ENCODE assay signal across 1 cellular context in the genomic region with DNA sequence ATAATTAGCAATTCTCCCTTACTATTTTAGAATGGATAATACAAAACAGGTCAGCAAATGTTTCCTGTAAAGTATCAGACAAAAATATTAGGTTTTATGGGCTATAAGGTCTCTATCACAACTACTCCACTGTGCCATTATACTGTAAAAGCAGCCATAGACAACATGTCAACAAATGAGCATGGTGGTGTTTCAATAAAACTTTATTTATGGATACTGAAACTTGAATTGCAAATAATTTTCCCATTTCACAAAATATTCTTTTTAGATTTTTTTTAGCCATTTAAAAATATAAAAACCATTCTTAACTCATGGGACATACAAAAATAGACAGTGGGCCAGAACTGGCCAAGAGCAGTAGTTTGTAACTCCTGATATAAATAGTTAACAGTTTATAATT.
A peak's percentile ranks its signal among the peaks of the same experiment; 100 is the strongest.
TF ChIP-seq lines count a peak whose summit lies in the region.

No MANE protein-coding gene starts in this region.

TF ChIP-seq in GM12878, 131 proteins besides CTCF, POLR2A, EP300 and RAD21:
- no peak for TF ChIP-seq SUPT20H (IDR thresholded peaks at IDR 0.05; ENCODE audit: borderline replicate concordance, control insufficient read depth, low read depth, low read length)
- TF ChIP-seq, protein P1, sequence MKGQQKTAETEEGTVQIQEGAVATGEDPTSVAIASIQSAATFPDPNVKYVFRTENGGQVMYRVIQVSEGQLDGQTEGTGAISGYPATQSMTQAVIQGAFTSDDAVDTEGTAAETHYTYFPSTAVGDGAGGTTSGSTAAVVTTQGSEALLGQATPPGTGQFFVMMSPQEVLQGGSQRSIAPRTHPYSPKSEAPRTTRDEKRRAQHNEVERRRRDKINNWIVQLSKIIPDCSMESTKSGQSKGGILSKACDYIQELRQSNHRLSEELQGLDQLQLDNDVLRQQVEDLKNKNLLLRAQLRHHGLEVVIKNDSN (IDR thresholded peaks at IDR 0.05; ENCODE audit: borderline replicate concordance, extremely low read length, insufficient read depth, low read depth, low read length): no peak
- TF ChIP-seq ZBTB40 (IDR thresholded peaks at IDR 0.05; ENCODE audit: borderline replicate concordance): peak; percentile 75
- TF ChIP-seq, protein P2, sequence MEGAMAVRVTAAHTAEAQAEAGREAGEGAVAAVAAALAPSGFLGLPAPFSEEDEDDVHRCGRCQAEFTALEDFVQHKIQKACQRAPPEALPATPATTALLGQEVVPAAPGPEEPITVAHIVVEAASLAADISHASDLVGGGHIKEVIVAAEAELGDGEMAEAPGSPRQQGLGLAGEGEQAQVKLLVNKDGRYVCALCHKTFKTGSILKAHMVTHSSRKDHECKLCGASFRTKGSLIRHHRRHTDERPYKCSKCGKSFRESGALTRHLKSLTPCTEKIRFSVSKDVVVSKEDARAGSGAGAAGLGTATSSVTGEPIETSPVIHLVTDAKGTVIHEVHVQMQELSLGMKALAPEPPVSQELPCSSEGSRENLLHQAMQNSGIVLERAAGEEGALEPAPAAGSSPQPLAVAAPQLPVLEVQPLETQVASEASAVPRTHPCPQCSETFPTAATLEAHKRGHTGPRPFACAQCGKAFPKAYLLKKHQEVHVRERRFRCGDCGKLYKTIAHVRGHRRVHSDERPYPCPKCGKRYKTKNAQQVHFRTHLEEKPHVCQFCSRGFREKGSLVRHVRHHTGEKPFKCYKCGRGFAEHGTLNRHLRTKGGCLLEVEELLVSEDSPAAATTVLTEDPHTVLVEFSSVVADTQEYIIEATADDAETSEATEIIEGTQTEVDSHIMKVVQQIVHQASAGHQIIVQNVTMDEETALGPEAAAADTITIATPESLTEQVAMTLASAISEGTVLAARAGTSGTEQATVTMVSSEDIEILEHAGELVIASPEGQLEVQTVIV (IDR thresholded peaks at IDR 0.05; ENCODE audit: borderline replicate concordance, partially characterized antibody): no peak
- TF ChIP-seq ZBED1 (IDR thresholded peaks at IDR 0.05; ENCODE audit: borderline replicate concordance): no peak
- TF ChIP-seq MYC (IDR thresholded peaks at IDR 0.05; ENCODE audit: insufficient read depth, insufficient read length, insufficient replicate concordance, low read length, severe bottlenecking): no peak
